ENCODE assay signal across 13 cellular contexts in the genomic region with DNA sequence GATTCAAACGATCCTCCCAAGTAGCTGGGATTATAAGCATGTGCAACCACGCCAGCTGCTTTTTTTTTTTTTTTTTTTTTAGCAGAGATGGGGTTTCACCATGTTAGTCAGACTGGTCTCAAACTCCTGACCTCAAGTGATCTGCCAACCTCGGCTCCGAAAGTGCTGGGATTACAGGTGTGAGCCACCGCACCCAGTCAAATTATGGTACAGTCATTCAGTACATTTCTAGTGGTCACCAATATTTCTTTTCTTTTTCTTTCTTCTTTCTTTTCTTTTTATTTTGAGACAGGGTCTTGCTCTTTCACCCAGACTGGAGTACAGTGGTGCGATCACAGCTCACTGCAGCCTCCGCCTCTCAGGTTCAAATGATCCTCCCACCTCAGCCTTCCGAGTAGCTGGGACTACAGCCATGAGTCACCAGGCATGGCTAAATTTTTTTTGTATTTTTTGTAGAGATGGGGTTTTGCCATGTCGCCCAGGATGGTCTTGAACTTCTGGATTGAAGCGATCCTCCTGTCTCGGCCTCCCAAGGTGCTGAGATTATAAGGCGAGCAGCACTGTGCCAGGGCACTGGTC. TPM values are rescaled to one million over a fixed set of nuclear protein-coding genes. Genes with fewer than 3 reads are reported as not detected.
DNase-seq lines count a peak whose midpoint lies in the region; ATAC-seq and TF ChIP-seq lines count a peak whose summit lies in the region.
"Had no signal": no experiment of that assay in that cellular context is flagged by ENCODE, and none has a peak within 500 bp of the region (broad histone marks: within the 10 kb centered on the region; RNA-seq: fewer than 3 reads in every experiment).

No MANE protein-coding gene starts in this region.

- no peaks in the 10 kb centered on the region for H3K27me3 ChIP-seq in upper lobe of left lung
- H3K27me3 ChIP-seq in SK-N-SH (ENCODE audit: insufficient read depth): no peaks in the 10 kb centered on the region
- H3K27me3 ChIP-seq: adrenal gland, uterus had no signal

- no peak overlapping the region for H3K9ac ChIP-seq in SK-N-SH

- H3K4me1 ChIP-seq in upper lobe of left lung: no peaks in the 10 kb centered on the region
- no peaks in the 10 kb centered on the region for H3K4me1 ChIP-seq in SK-N-SH (ENCODE audit: control insufficient read depth in 1 of 2, insufficient read depth in 2 of 2, low read depth in 1 of 2, low read length in 1 of 2)
- H3K4me1 ChIP-seq: adrenal gland, uterus had no signal

- TF ChIP-seq POLR2A in upper lobe of left lung (IDR thresholded peaks at IDR 0.05): no peak

- TF ChIP-seq EP300 in upper lobe of left lung (IDR thresholded peaks at IDR 0.05): no peak
- TF ChIP-seq EP300 in SK-N-SH (IDR thresholded peaks at IDR 0.05; ENCODE audit: borderline replicate concordance in 1 of 2, low read depth in 1 of 2, low read length in 1 of 2): no peak

- WGBS in upper lobe of left lung, 2 donors: 90% methylated on average over 12 of the region's 12 CpGs
- whole genome bisulfite sequencing in SK-N-SH (ENCODE audit: low lambda C conversion rate): 90% methylated on average over 12 of the region's 12 CpGs

- no peak overlapping the region for H3K27ac ChIP-seq in coronary artery
- no peak overlapping the region for H3K27ac ChIP-seq in upper lobe of left lung
- H3K27ac ChIP-seq in SK-N-SH (ENCODE audit: low read depth in 2 of 2, low read length in 1 of 2): no peak overlapping the region
- H3K27ac ChIP-seq: adrenal gland, uterus had no signal

- ATAC-seq in GM21786 (IDR thresholded peaks at IDR 0.05; ENCODE audit: unreplicated experiment) (peak; percentile 95), HG03280 (IDR thresholded peaks at IDR 0.05; ENCODE audit: unreplicated experiment) (peak; percentile 95), upper lobe of left lung (ENCODE audit: low FRiP score in 2 of 2) (no peak)
- ATAC-seq: WTC11 had no signal

- no peaks in the 10 kb centered on the region for H3F3A ChIP-seq in SK-N-SH (replicated peaks; ENCODE audit: insufficient read depth)

- H3K9me3 ChIP-seq in upper lobe of left lung (no peaks in the 10 kb centered on the region), SK-N-SH (no peaks in the 10 kb centered on the region)
- H3K9me3 ChIP-seq: adrenal gland, uterus had no signal

- no peak for TF ChIP-seq RAD21 in SK-N-SH (IDR thresholded peaks at IDR 0.05; ENCODE audit: low read length)

- H3K9me2 ChIP-seq in SK-N-SH: no peaks in the 10 kb centered on the region

- no peaks in the 10 kb centered on the region for H3K36me3 ChIP-seq in upper lobe of left lung
- H3K36me3 ChIP-seq in SK-N-SH (replicated peaks in 1 of 2; ENCODE audit: control insufficient read depth in 1 of 2, insufficient read depth in 2 of 2, low read length in 1 of 2): no peaks in the 10 kb centered on the region
- H3K36me3 ChIP-seq: adrenal gland, uterus had no signal

- CTCF ChIA-PET in SK-N-SH (lab: Yijun Ruan, JAX): no interaction called here

- no peak overlapping the region for H3K4me2 ChIP-seq in SK-N-SH

- TF ChIP-seq CTCF in coronary artery (IDR thresholded peaks at IDR 0.05) (no peak), upper lobe of left lung (IDR thresholded peaks at IDR 0.05) (no peak), SK-N-SH (IDR thresholded peaks at IDR 0.05) (no peak)

- no peaks in the 10 kb centered on the region for H3K79me2 ChIP-seq in SK-N-SH (ENCODE audit: insufficient read depth)

- peak; percentile 25 for DNase-seq in stimulated activated naive CD4-positive, alpha-beta T cell treated with Interleukin-2 at 50 U/mL for 16 hours (lab: John Stamatoyannopoulos, UW)
- no peak for DNase-seq in stimulated activated naive CD4-positive, alpha-beta T cell (lab: John Stamatoyannopoulos, UW)
- DNase-seq in coronary artery (ENCODE audit: low spot score) (no peak), upper lobe of left lung (no peak), DMS53 treated with DMSO at 0.1 percent for 48 hours (lab: John Stamatoyannopoulos, UW; ENCODE audit: unreplicated experiment) (no peak), SK-N-SH (no peak)
- DNase-seq: adrenal gland, C1 segment of cervical spinal cord, NCI-H526, uterus had no signal

- no peak overlapping the region for H2AFZ ChIP-seq in SK-N-SH (ENCODE audit: low read depth)

- POLR2A ChIA-PET in SK-N-SH (lab: Yijun Ruan, JAX): no interaction called here

- no peaks in the 10 kb centered on the region for H4K20me1 ChIP-seq in SK-N-SH (ENCODE audit: insufficient read depth)

- no peak overlapping the region for H3K4me3 ChIP-seq in coronary artery
- no peak overlapping the region for H3K4me3 ChIP-seq in upper lobe of left lung
- no peak overlapping the region for H3K4me3 ChIP-seq in SK-N-SH (ENCODE audit: low read depth in 2 of 2, low read length in 1 of 2)
- H3K4me3 ChIP-seq: adrenal gland, uterus had no signal

TF ChIP-seq in SK-N-SH, 30 proteins besides CTCF, POLR2A, EP300 and RAD21:
- TF ChIP-seq SMC3 (IDR thresholded peaks at IDR 0.05; ENCODE audit: low read depth, low read length): no peak
- TF ChIP-seq SIN3A (IDR thresholded peaks at IDR 0.05; ENCODE audit: borderline replicate concordance, low read depth, low read length): no peak

RNA-seq across cellular contexts. Expression of a gene that starts 25.4 kb away (rescaled TPM):
- total RNA-seq in upper lobe of left lung: 100 to 1,000 TPM in 1 of 6 donors, 10 to 100 TPM in 5; 17.8 to 111 (median 53.2) TPM
- 6.0 and 6.9 TPM in 2 replicates for polyA plus RNA-seq in SK-N-SH (2012; rRNA removed)
- 6.3 and 8.9 TPM in 2 replicates for polyA plus RNA-seq in SK-N-SH (2012; cell fraction: cytosol; rRNA removed)
- 4.1 and 5.9 TPM in 2 replicates for polyA plus RNA-seq in SK-N-SH (2012; cell fraction: nucleus; rRNA removed)

RNA-seq across cellular contexts. Expression of a gene that starts 29.2 kb away (rescaled TPM):
- total RNA-seq in upper lobe of left lung: 100 to 1,000 TPM in 2 of 6 donors, 10 to 100 TPM in 4; 43.0 to 108 (median 95.3) TPM
- 90.2 and 124 TPM in 2 replicates for polyA plus RNA-seq in SK-N-SH (2012; rRNA removed)
- polyA plus RNA-seq in SK-N-SH (2012; cell fraction: cytosol; rRNA removed): 83.8 and 93.9 TPM in 2 replicates
- 62.3 and 87.7 TPM in 2 replicates for polyA plus RNA-seq in SK-N-SH (2012; cell fraction: nucleus; rRNA removed)

Comparison
In these comparisons a context has a peak if more than half of its experiments do, and no peak if none do; other contexts are left out.
1. ATAC-seq: peak in GM21786 (single experiment) and HG03280 (single experiment); none in upper lobe of left lung (0 of 2).